Comparison of ENCODE assay signal across 29 cellular contexts in genomic region chr6:126826315-126826714, GRCh38.
"Had no signal": no experiment of that assay in that cellular context is flagged by ENCODE, and none has a peak within 500 bp of the region (broad histone marks: within the 10 kb centered on the region; RNA-seq: fewer than 3 reads in every experiment).

No MANE protein-coding gene starts in this region.

- H2AFZ ChIP-seq: parathyroid adenoma had no signal

- H3K4me1 ChIP-seq: foreskin keratinocyte, left lung, lower lobe of right lung, right atrium auricular region, transverse colon had no signal

- FAIRE-seq: islet of Langerhans had no signal

- H3K9me3 ChIP-seq: left lung, lower lobe of right lung, right atrium auricular region, transverse colon had no signal

- H3K27me3 ChIP-seq: cardiac muscle cell, foreskin keratinocyte, left lung, right atrium auricular region, transverse colon had no signal

- H3K27me3 Mint-ChIP-seq: activated CD8-positive, alpha-beta T cell treated with anti-CD3 and anti-CD28 coated beads for 36 hours; activated naive CD8-positive, alpha-beta T cell treated with anti-CD3 and anti-CD28 coated beads, Interleukin-2, amount 50 U/mL, for 24 hours; activated T-helper 17 cell treated with anti-CD3 and anti-CD28 coated beads, Interleukin-2, amount 50 U/mL, for 72 hours; effector memory CD8-positive, alpha-beta T cell; naive thymus-derived CD8-positive, alpha-beta T cell had no signal

- H3K27ac ChIP-seq: cardiac muscle cell, coronary artery, foreskin keratinocyte, left lung, lower lobe of right lung, parathyroid adenoma, right atrium auricular region, transverse colon had no signal

- H3K4me3 ChIP-seq: cardiac muscle cell, coronary artery, left lung, lower lobe of right lung, right atrium auricular region, transverse colon had no signal

- ATAC-seq: activated CD8-positive, alpha-beta T cell treated with anti-CD3 and anti-CD28 coated beads for 36 hours; activated naive CD8-positive, alpha-beta T cell treated with anti-CD3 and anti-CD28 coated beads, Interleukin-2, amount 50 U/mL, for 24 hours; activated T-cell treated with anti-CD3 and anti-CD28 coated beads, Interleukin-2, amount 50 U/mL, for 4 hours; activated T-helper 17 cell treated with anti-CD3 and anti-CD28 coated beads, Interleukin-2, amount 50 U/mL, for 72 hours; effector memory CD8-positive, alpha-beta T cell; foreskin keratinocyte; left lung; lower lobe of right lung; naive thymus-derived CD8-positive, alpha-beta T cell; WTC11 had no signal

- DNase-seq: activated CD4-positive, alpha-beta T cell treated with anti-CD3 and anti-CD28 coated beads, Interleukin-2, amount 50 U/mL, for 1 hour; activated CD8-positive, alpha-beta T cell treated with anti-CD3 and anti-CD28 coated beads for 36 hours; activated gamma-delta T cell treated with Interleukin-2 at 50 U/mL for 16 hours; activated naive CD4-positive, alpha-beta T cell treated with anti-CD3 and anti-CD28 coated beads, Interleukin-2, amount 50 U/mL, for 16 hours; activated naive CD8-positive, alpha-beta T cell treated with anti-CD3 and anti-CD28 coated beads, Interleukin-2, amount 50 U/mL, for 24 hours; activated T-cell treated with anti-CD3 and anti-CD28 coated beads, Interleukin-2, amount 50 U/mL, for 4 hours; anterior cingulate cortex; cerebellar nuclear complex; effector memory CD8-positive, alpha-beta T cell; erythroblast; foreskin keratinocyte; left lung; lower lobe of right lung; mesenchymal stem cell; naive thymus-derived CD8-positive, alpha-beta T cell; occipital lobe; stimulated activated CD4-positive, alpha-beta T cell treated with anti-CD3 and anti-CD28 coated beads, Interleukin-15, amount 100 ng/mL, for 24 hours; stimulated activated naive CD4-positive, alpha-beta T cell treated with Interleukin-2 at 50 U/mL for 16 hours; T-helper 2 cell; transverse colon had no signal

- H3K9ac ChIP-seq: parathyroid adenoma had no signal

- H3K4me3 Mint-ChIP-seq: activated CD8-positive, alpha-beta T cell treated with anti-CD3 and anti-CD28 coated beads for 36 hours; activated naive CD8-positive, alpha-beta T cell treated with anti-CD3 and anti-CD28 coated beads, Interleukin-2, amount 50 U/mL, for 24 hours; activated T-cell treated with anti-CD3 and anti-CD28 coated beads, Interleukin-2, amount 50 U/mL, for 4 hours; activated T-helper 17 cell treated with anti-CD3 and anti-CD28 coated beads, Interleukin-2, amount 50 U/mL, for 72 hours; brain; effector memory CD8-positive, alpha-beta T cell; naive thymus-derived CD8-positive, alpha-beta T cell; neural crest cell; WTC11 had no signal

- H3K27ac Mint-ChIP-seq: activated CD8-positive, alpha-beta T cell treated with anti-CD3 and anti-CD28 coated beads for 36 hours; activated naive CD8-positive, alpha-beta T cell treated with anti-CD3 and anti-CD28 coated beads, Interleukin-2, amount 50 U/mL, for 24 hours; activated T-helper 17 cell treated with anti-CD3 and anti-CD28 coated beads, Interleukin-2, amount 50 U/mL, for 72 hours; brain; effector memory CD8-positive, alpha-beta T cell; naive thymus-derived CD8-positive, alpha-beta T cell; WTC11 had no signal

- H3K4me1 Mint-ChIP-seq: activated naive CD8-positive, alpha-beta T cell treated with anti-CD3 and anti-CD28 coated beads, Interleukin-2, amount 50 U/mL, for 24 hours; activated T-helper 17 cell treated with anti-CD3 and anti-CD28 coated beads, Interleukin-2, amount 50 U/mL, for 72 hours; brain; naive thymus-derived CD8-positive, alpha-beta T cell; neural crest cell had no signal

- H3K36me3 ChIP-seq: cardiac muscle cell, left lung, lower lobe of right lung, right atrium auricular region, transverse colon had no signal

- H3K79me2 ChIP-seq: parathyroid adenoma had no signal

- H3K36me3 Mint-ChIP-seq: brain; naive thymus-derived CD8-positive, alpha-beta T cell; WTC11 had no signal

- H3K9me3 Mint-ChIP-seq: activated CD8-positive, alpha-beta T cell treated with anti-CD3 and anti-CD28 coated beads for 36 hours; activated naive CD8-positive, alpha-beta T cell treated with anti-CD3 and anti-CD28 coated beads, Interleukin-2, amount 50 U/mL, for 24 hours; activated T-cell treated with anti-CD3 and anti-CD28 coated beads, Interleukin-2, amount 50 U/mL, for 4 hours; activated T-helper 17 cell treated with anti-CD3 and anti-CD28 coated beads, Interleukin-2, amount 50 U/mL, for 72 hours; brain; effector memory CD8-positive, alpha-beta T cell; naive thymus-derived CD8-positive, alpha-beta T cell; neural crest cell; WTC11 had no signal
